In genomic region chr12:13209279-13210021, GRCh38 we compare ENCODE assay signal across 17 cellular contexts. TPM values are rescaled to one million over a fixed set of nuclear protein-coding genes. Genes with fewer than 3 reads are reported as not detected.
DNase-seq lines count a peak whose midpoint lies in the region; ATAC-seq, FAIRE-seq and TF ChIP-seq lines count a peak whose summit lies in the region.
"Had no signal": no experiment of that assay in that cellular context is flagged by ENCODE, and none has a peak within 500 bp of the region (broad histone marks: within the 10 kb centered on the region; RNA-seq: fewer than 3 reads in every experiment).

No MANE protein-coding gene starts in this region.

- no peaks in the 10 kb centered on the region for H3K27me3 ChIP-seq in endothelial cell of umbilical vein (ENCODE audit: control insufficient read depth in 2 of 2, insufficient read depth in 2 of 2, low read length in 2 of 2)
- H3K27me3 ChIP-seq in vagina: no peaks in the 10 kb centered on the region

- H3K4me3 Mint-ChIP-seq in stimulated activated naive CD8-positive, alpha-beta T cell treated with anti-CD3 and anti-CD28 coated beads, Interleukin-15, Interleukin-2, amounts not matched to agents 100 ng/mL and 50 ng/mL, for 24 hours: no peak overlapping the region
- H3K4me3 Mint-ChIP-seq: activated CD4-positive, alpha-beta T cell treated with anti-CD3 and anti-CD28 coated beads for 36 hours; T-helper 1 cell treated with Interleukin-12 subunit alpha and Interleukin-12 subunit beta and Interleukin-4 antibody, amounts not matched to agents 30 μg/mL and 1 μg/mL, for 36 hours had no signal

- no peaks in the 10 kb centered on the region for H3K27me3 Mint-ChIP-seq in stimulated activated naive CD8-positive, alpha-beta T cell treated with anti-CD3 and anti-CD28 coated beads, Interleukin-15, Interleukin-2, amounts not matched to agents 100 ng/mL and 50 ng/mL, for 24 hours
- H3K27me3 Mint-ChIP-seq: activated CD4-positive, alpha-beta T cell treated with anti-CD3 and anti-CD28 coated beads for 36 hours had no signal

- H3K9me3 Mint-ChIP-seq in stimulated activated naive CD8-positive, alpha-beta T cell treated with anti-CD3 and anti-CD28 coated beads, Interleukin-15, Interleukin-2, amounts not matched to agents 100 ng/mL and 50 ng/mL, for 24 hours: no peaks in the 10 kb centered on the region
- H3K9me3 Mint-ChIP-seq: T-helper 1 cell treated with Interleukin-12 subunit alpha and Interleukin-12 subunit beta and Interleukin-4 antibody, amounts not matched to agents 30 μg/mL and 1 μg/mL, for 36 hours had no signal

- H3K4me1 Mint-ChIP-seq in stimulated activated naive CD8-positive, alpha-beta T cell treated with anti-CD3 and anti-CD28 coated beads, Interleukin-15, Interleukin-2, amounts not matched to agents 100 ng/mL and 50 ng/mL, for 24 hours (ENCODE audit: low read depth): peaks cover 74% of the 10 kb centered on the region

- H3K9me1 ChIP-seq in endothelial cell of umbilical vein (replicated peaks; ENCODE audit: control insufficient read depth, extremely low read depth, insufficient read depth, low read length): no peaks in the 10 kb centered on the region

- no peak overlapping the region for H2AFZ ChIP-seq in endothelial cell of umbilical vein (ENCODE audit: low read depth, low read length)

- no peak for ATAC-seq in stimulated activated naive CD8-positive, alpha-beta T cell treated with anti-CD3 and anti-CD28 coated beads, Interleukin-15, Interleukin-2, amounts not matched to agents 100 U/mL and 50 U/mL, for 24 hours
- ATAC-seq in mucosa of descending colon: peak; percentile 59
- ATAC-seq in HG03342 (IDR thresholded peaks at IDR 0.05; ENCODE audit: unreplicated experiment): no peak

- H3K36me3 ChIP-seq in endothelial cell of umbilical vein (ENCODE audit: control insufficient read depth in 2 of 2, extremely low read depth in 1 of 2, insufficient read depth in 2 of 2, low read length in 2 of 2) (peaks cover 21 to 24% of the 10 kb centered on the region in 2 experiments), mucosa of descending colon (ENCODE audit: low read depth) (no peaks in the 10 kb centered on the region), vagina (peaks cover 0 to 32% of the 10 kb centered on the region in 2 donors)

- intact Hi-C loops in endothelial cell of umbilical vein (cut with micrococcal nuclease): loop anchor here (1.0 to 2.0 kb wide), 3 partner anchors 209 to 421 kb away; partner anchors contain the start of gene HEBP1
- intact Hi-C loops in mucosa of descending colon (cut with DNase I, micrococcal nuclease): loop anchor here in 1 of 2 donors (10.0 kb wide), 1 partner anchor 115 kb away; no protein-coding TSS in a partner anchor
- intact Hi-C loops in vagina (cut with DNase I): loop anchor here (10.0 kb wide), 1 partner anchor 305 kb away; no protein-coding TSS in a partner anchor

- H3K9ac ChIP-seq in endothelial cell of umbilical vein (replicated peaks; ENCODE audit: extremely low read depth, insufficient read depth, low read length): peak overlapping the region; percentile 48
- H3K9ac ChIP-seq: KMS-11 had no signal

- H3K36me3 Mint-ChIP-seq in stimulated activated naive CD8-positive, alpha-beta T cell treated with anti-CD3 and anti-CD28 coated beads, Interleukin-15, Interleukin-2, amounts not matched to agents 100 ng/mL and 50 ng/mL, for 24 hours (ENCODE audit: low read depth): no peaks in the 10 kb centered on the region

- no peak for DNase-seq in stimulated activated naive CD8-positive, alpha-beta T cell treated with anti-CD3 and anti-CD28 coated beads, Interleukin-15, Interleukin-2, amounts not matched to agents 100 U/mL and 50 U/mL, for 24 hours
- DNase-seq in endothelial cell of umbilical vein (ENCODE audit: low read depth, low spot score) (no peak), mucosa of descending colon (no peak), vagina (ENCODE audit: extremely low spot score in 2 of 2) (no peak), NCI-H510A treated with DMSO at 0.1 percent for 48 hours (lab: John Stamatoyannopoulos, UW) (no peak)
- DNase-seq in stimulated activated CD4-positive, alpha-beta T cell treated with anti-CD3 and anti-CD28 coated beads, Interleukin-12 subunit alpha, Interleukin-12 subunit beta, amount 100 ng/mL, for 4 hours: no peak
- DNase-seq: activated CD4-positive, alpha-beta T cell treated with anti-CD3 and anti-CD28 coated beads for 36 hours; activated T-cell treated with anti-CD3 and anti-CD28 coated beads, Interleukin-2, amount 50 U/mL, for 48 hours; foreskin melanocyte; NCI-H1417 treated with DMSO at 0.1 percent for 48 hours; NCI-H510A had no signal

- H4K20me1 ChIP-seq in endothelial cell of umbilical vein (replicated peaks; ENCODE audit: control insufficient read depth, extremely low read depth, insufficient read depth, low read length): no peaks in the 10 kb centered on the region

- H3K9me3 ChIP-seq in endothelial cell of umbilical vein (replicated peaks; ENCODE audit: control insufficient read depth, insufficient read depth, low read length) (no peaks in the 10 kb centered on the region), mucosa of descending colon (no peaks in the 10 kb centered on the region), vagina (no peaks in the 10 kb centered on the region)

- H3K27ac ChIP-seq in endothelial cell of umbilical vein (ENCODE audit: insufficient read depth, low read depth, low read length) (peak overlapping the region; percentile 97), vagina (peak overlapping the region; percentile 3)
- H3K27ac ChIP-seq: KMS-11 had no signal

- dilution Hi-C loops in endothelial cell of umbilical vein (cut with MboI; ENCODE audit: extremely low pct_ligation_motif_present, low sequenced_read_pairs): loop anchor here (10.0 kb wide), 1 partner anchor 225 kb away; no protein-coding TSS in a partner anchor

- TF ChIP-seq CTCF in endothelial cell of umbilical vein (IDR thresholded peaks at IDR 0.05; ENCODE audit: extremely low read depth in 1 of 2, insufficient read depth in 1 of 2, low read depth in 1 of 2, low read length in 2 of 2): no peak
- TF ChIP-seq CTCF in mucosa of descending colon (IDR thresholded peaks at IDR 0.05): no peak
- TF ChIP-seq CTCF in vagina (IDR thresholded peaks at IDR 0.05): no peak

- peak; percentile 31 for FAIRE-seq in endothelial cell of umbilical vein (lab: Jason Lieb, UNC)
- FAIRE-seq: D721Med, H1 had no signal

- H3K4me1 ChIP-seq in endothelial cell of umbilical vein (ENCODE audit: control insufficient read depth, extremely low read depth, insufficient read depth, low read length) (peaks cover 73% of the 10 kb centered on the region), mucosa of descending colon (ENCODE audit: low read depth) (peaks cover 8% of the 10 kb centered on the region), vagina (peaks cover 74% of the 10 kb centered on the region)

- H3K79me2 ChIP-seq in endothelial cell of umbilical vein (ENCODE audit: control insufficient read depth, insufficient read depth, low read length): peaks cover 81% of the 10 kb centered on the region

- POLR2A ChIA-PET in endothelial cell of umbilical vein (lab: Charles Lee): no interaction called here

- no TSS peak for BruUV-seq in endothelial cell of umbilical vein (replicated peaks; lab: Mats Ljungman, UMichigan)

- peak overlapping the region; percentile 41 for H3K4me2 ChIP-seq in endothelial cell of umbilical vein (ENCODE audit: insufficient read depth, low read length)
- H3K4me2 ChIP-seq: KMS-11 had no signal

- H3K27ac Mint-ChIP-seq in stimulated activated naive CD8-positive, alpha-beta T cell treated with anti-CD3 and anti-CD28 coated beads, Interleukin-15, Interleukin-2, amounts not matched to agents 100 ng/mL and 50 ng/mL, for 24 hours: peak overlapping the region; percentile 59
- H3K27ac Mint-ChIP-seq: activated CD4-positive, alpha-beta T cell treated with anti-CD3 and anti-CD28 coated beads for 36 hours; T-helper 1 cell treated with Interleukin-12 subunit alpha and Interleukin-12 subunit beta and Interleukin-4 antibody, amounts not matched to agents 30 μg/mL and 1 μg/mL, for 36 hours had no signal

- TF ChIP-seq POLR2A in endothelial cell of umbilical vein (IDR thresholded peaks at IDR 0.05; ENCODE audit: low read depth, low read length) (no peak), vagina (IDR thresholded peaks at IDR 0.05) (no peak)

- CTCF ChIA-PET in endothelial cell of umbilical vein (lab: Charles Lee): interaction anchor here (1.2 to 9.3 kb wide), 11 partner anchors 74 to 372 kb away, joined by 3 to 159 read pairs (median 9); partner anchors contain the start of genes FAM234B and GSG1

- H3K4me3 ChIP-seq in endothelial cell of umbilical vein (replicated peaks in 1 of 3; ENCODE audit: insufficient read depth in 1 of 3, low read depth in 1 of 3, low read length in 3 of 3) (no peak overlapping the region), mucosa of descending colon (no peak overlapping the region), vagina (no peak overlapping the region)

TF ChIP-seq in endothelial cell of umbilical vein, 7 proteins besides CTCF, POLR2A, EP300 and RAD21:
- no peak for TF ChIP-seq FOS (IDR thresholded peaks at IDR 0.05; ENCODE audit: borderline replicate concordance, insufficient read depth, low read length)
- TF ChIP-seq JUN (IDR thresholded peaks at IDR 0.05; ENCODE audit: borderline replicate concordance, insufficient read depth, insufficient read length, low read depth): no peak
- no peak for TF ChIP-seq EZH2 (IDR thresholded peaks at IDR 0.05; ENCODE audit: borderline replicate concordance, low read depth, low read length, severe bottlenecking)
- peak; percentile 39 for TF ChIP-seq POLR2AphosphoS5 (IDR thresholded peaks at IDR 0.05; ENCODE audit: insufficient read depth, low read depth, low read length)
- TF ChIP-seq, protein P1, sequence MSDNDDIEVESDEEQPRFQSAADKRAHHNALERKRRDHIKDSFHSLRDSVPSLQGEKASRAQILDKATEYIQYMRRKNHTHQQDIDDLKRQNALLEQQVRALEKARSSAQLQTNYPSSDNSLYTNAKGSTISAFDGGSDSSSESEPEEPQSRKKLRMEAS (IDR thresholded peaks at IDR 0.05; ENCODE audit: insufficient read depth, insufficient read length): no peak
- no peak for TF ChIP-seq GATA2 (IDR thresholded peaks at IDR 0.05; ENCODE audit: insufficient read depth, insufficient read length, low read depth, low read length)
- no peak for TF ChIP-seq MYC (IDR thresholded peaks at IDR 0.05; ENCODE audit: low read depth, low read length)

RNA-seq across cellular contexts. Expression of gene EMP1, which starts 12.9 kb away (rescaled TPM):
- total RNA-seq in endothelial cell of umbilical vein: 528 and 577 TPM in 2 replicates
- polyA plus RNA-seq in endothelial cell of umbilical vein: 265 and 376 TPM in 2 replicates
- 212 and 379 TPM in 2 replicates for polyA plus RNA-seq in endothelial cell of umbilical vein (2011; cell fraction: cytosol; rRNA removed)
- polyA plus RNA-seq in endothelial cell of umbilical vein (2011; cell fraction: nucleus; rRNA removed): 215 and 228 TPM in 2 replicates
- 340 and 403 TPM in 2 replicates for polyA plus RNA-seq in endothelial cell of umbilical vein (2012)
- 1,048 and 1,141 TPM in 2 replicates for polyA minus RNA-seq in endothelial cell of umbilical vein
- 17.4 TPM for polyA minus RNA-seq in endothelial cell of umbilical vein (2011; cell fraction: cytosol; rRNA and poly(A)+ RNA removed)
- polyA minus RNA-seq in endothelial cell of umbilical vein (2011; cell fraction: nucleus; rRNA and poly(A)+ RNA removed): 246 and 258 TPM in 2 replicates
- 100 to 1,000 TPM; 245 to 680 (median 667) TPM for total RNA-seq in mucosa of descending colon
- total RNA-seq in vagina: 675 TPM
